ENCODE assay signal across 1 cellular context in genomic region chr19:43674630-43674982, GRCh38.
TF ChIP-seq lines count a peak whose summit lies in the region.

No MANE protein-coding gene starts in this region.

TF ChIP-seq in SK-N-SH, 30 proteins besides CTCF, POLR2A, EP300 and RAD21 (continued from another document):
- TF ChIP-seq, protein P1, sequence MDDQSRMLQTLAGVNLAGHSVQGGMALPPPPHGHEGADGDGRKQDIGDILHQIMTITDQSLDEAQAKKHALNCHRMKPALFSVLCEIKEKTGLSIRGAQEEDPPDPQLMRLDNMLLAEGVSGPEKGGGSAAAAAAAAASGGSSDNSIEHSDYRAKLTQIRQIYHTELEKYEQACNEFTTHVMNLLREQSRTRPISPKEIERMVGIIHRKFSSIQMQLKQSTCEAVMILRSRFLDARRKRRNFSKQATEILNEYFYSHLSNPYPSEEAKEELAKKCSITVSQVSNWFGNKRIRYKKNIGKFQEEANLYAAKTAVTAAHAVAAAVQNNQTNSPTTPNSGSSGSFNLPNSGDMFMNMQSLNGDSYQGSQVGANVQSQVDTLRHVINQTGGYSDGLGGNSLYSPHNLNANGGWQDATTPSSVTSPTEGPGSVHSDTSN (IDR thresholded peaks at IDR 0.05): no peak
- TF ChIP-seq FOXJ3 (CRISPR knock-in tag; IDR thresholded peaks at IDR 0.05): no peak
- no peak for TF ChIP-seq ZBTB33 (IDR thresholded peaks at IDR 0.05; ENCODE audit: borderline replicate concordance, low read depth)
- no peak for TF ChIP-seq SIN3A (IDR thresholded peaks at IDR 0.05; ENCODE audit: borderline replicate concordance, low read depth, low read length)
TF ChIP-seq in SK-N-SH: peak in this region for 0.
